Comparison of ENCODE assay signal across 8 cellular contexts in genomic region chr1:26530898-26531598, GRCh38. TPM values are rescaled to one million over a fixed set of nuclear protein-coding genes. Genes with fewer than 3 reads are reported as not detected.
DNase-seq lines count a peak whose midpoint lies in the region; ATAC-seq and TF ChIP-seq lines count a peak whose summit lies in the region.

No MANE protein-coding gene starts in this region.

- no peaks in the 10 kb centered on the region for H3K9me3 Mint-ChIP-seq in activated T-cell treated with anti-CD3 and anti-CD28 coated beads, Interleukin-2, amount 50 U/mL, for 4 hours
- H3K9me3 Mint-ChIP-seq in T-cell: no peaks in the 10 kb centered on the region

- H3K4me1 ChIP-seq in rectal smooth muscle tissue (ENCODE audit: control insufficient read depth, insufficient read depth, low read length): no peaks in the 10 kb centered on the region

- no peaks in the 10 kb centered on the region for H3K36me3 ChIP-seq in MG63
- no peaks in the 10 kb centered on the region for H3K36me3 ChIP-seq in rectal smooth muscle tissue (ENCODE audit: control insufficient read depth, insufficient read depth, low read length)

- POLR2A ChIA-PET in T-cell (lab: Charles Lee): no interaction called here

- no peaks in the 10 kb centered on the region for H3K36me3 Mint-ChIP-seq in activated T-cell treated with anti-CD3 and anti-CD28 coated beads, Interleukin-2, amount 50 U/mL, for 4 hours (ENCODE audit: insufficient read depth)
- H3K36me3 Mint-ChIP-seq in T-cell: no peaks in the 10 kb centered on the region

- no peaks in the 10 kb centered on the region for H3K27me3 Mint-ChIP-seq in activated T-cell treated with anti-CD3 and anti-CD28 coated beads, Interleukin-2, amount 50 U/mL, for 4 hours (ENCODE audit: low read depth)
- H3K27me3 Mint-ChIP-seq in T-cell: no peaks in the 10 kb centered on the region

- no peak for TF ChIP-seq CTCF in fibroblast of mammary gland (conservative IDR thresholded peaks at IDR 0.05; ENCODE audit: control insufficient read depth, insufficient read depth, low read depth, low read length)

- ATAC-seq in activated T-cell treated with anti-CD3 and anti-CD28 coated beads, Interleukin-2, amount 50 U/mL, for 4 hours: no peak
- ATAC-seq in T-cell (replicated peaks in 1 of 4): no peak

- peak overlapping the region; percentile 83 for H3K4me3 Mint-ChIP-seq in activated T-cell treated with anti-CD3 and anti-CD28 coated beads, Interleukin-2, amount 50 U/mL, for 4 hours
- H3K4me3 Mint-ChIP-seq in T-cell: peak overlapping the region; percentile 78 to 90 (median 85)

- H3K4me3 ChIP-seq in MG63: no peak overlapping the region
- no peak overlapping the region for H3K4me3 ChIP-seq in fibroblast of mammary gland (ENCODE audit: control insufficient read depth, low read depth, low read length)
- H3K4me3 ChIP-seq in rectal smooth muscle tissue (ENCODE audit: low read length): peak overlapping the region; percentile 73

- CTCF ChIA-PET in T-cell (lab: Charles Lee): interaction anchor here (0.5 to 1.1 kb wide), 2 partner anchors 10 to 396 kb away, joined by 3 read pairs; no protein-coding TSS in a partner anchor

- H3K27ac ChIP-seq in rectal smooth muscle tissue (ENCODE audit: low read depth, low read length): no peak overlapping the region

- peak overlapping the region in 1 of 2 donors; percentile 71 for H3K27ac Mint-ChIP-seq in T-cell

- no peak for DNase-seq in activated T-cell treated with anti-CD3 and anti-CD28 coated beads, Interleukin-2, amount 50 U/mL, for 4 hours
- DNase-seq in activated T-cell treated with anti-CD3 and anti-CD28 coated beads, Interleukin-2, amount 50 U/mL, for 48 hours: no peak
- DNase-seq in MG63 (peak; percentile 83), T-cell (peak in 1 of 34 experiments; percentile 12), fibroblast of mammary gland (ENCODE audit: low read depth) (peak; percentile 40)
- no peak for DNase-seq in stimulated activated naive CD4-positive, alpha-beta T cell (lab: John Stamatoyannopoulos, UW)
- DNase-seq in stimulated activated CD4-positive, alpha-beta T cell treated with anti-CD3 and anti-CD28 coated beads, Interleukin-1b, Interleukin-23, amount 100 ng/mL, for 48 hours: no peak

- H3K9ac ChIP-seq in rectal smooth muscle tissue (ENCODE audit: low read length): peak overlapping the region; percentile 19

- H3K27me3 ChIP-seq in MG63 (no peaks in the 10 kb centered on the region), rectal smooth muscle tissue (ENCODE audit: control insufficient read depth, insufficient read depth, low read length) (no peaks in the 10 kb centered on the region)

- H3K9me3 ChIP-seq in MG63: no peaks in the 10 kb centered on the region

- peaks cover 34% of the 10 kb centered on the region for H3K4me1 Mint-ChIP-seq in activated T-cell treated with anti-CD3 and anti-CD28 coated beads, Interleukin-2, amount 50 U/mL, for 4 hours (ENCODE audit: low read depth)
- H3K4me1 Mint-ChIP-seq in T-cell: peaks cover 35 to 46% (median 36%) of the 10 kb centered on the region in 3 donors

RNA-seq across cellular contexts. Expression of gene RPS6KA1, which starts 1.5 kb away (rescaled TPM):
- 100 to 1,000 TPM; 131 to 157 (median 134) TPM for total RNA-seq in activated T-cell treated with anti-CD3 and anti-CD28 coated beads, Interleukin-2, amount 50 U/mL, for 4 hours
- 10.1 and 10.2 TPM in 2 replicates for total RNA-seq in MG63 (2014; rRNA removed; shearing (Covaris generic); ENCODE audit: low replicate concordance)
- 100 to 1,000 TPM in 3 of 5 donors, 10 to 100 TPM in 2; 85.8 to 123 (median 101) TPM for total RNA-seq in T-cell

RNA-seq across cellular contexts. Expression of gene HMGN2, which starts 58.8 kb away (rescaled TPM):
- total RNA-seq in activated T-cell treated with anti-CD3 and anti-CD28 coated beads, Interleukin-2, amount 50 U/mL, for 4 hours: 100 to 1,000 TPM; 417 to 447 (median 437) TPM
- 568 and 802 TPM in 2 replicates for total RNA-seq in MG63 (2014; rRNA removed; shearing (Covaris generic); ENCODE audit: low replicate concordance)
- total RNA-seq in T-cell: 100 to 1,000 TPM; 310 to 341 (median 325) TPM

Comparison
In these comparisons a context has a peak if more than half of its experiments do, and no peak if none do; other contexts are left out.
1. DNase-seq: peak in MG63 (single experiment) and fibroblast of mammary gland (single experiment); none in activated T-cell treated with anti-CD3 and anti-CD28 coated beads, Interleukin-2, amount 50 U/mL, for 4 hours (single experiment), activated T-cell treated with anti-CD3 and anti-CD28 coated beads, Interleukin-2, amount 50 U/mL, for 48 hours (0 of 2), stimulated activated naive CD4-positive, alpha-beta T cell (0 of 6) and stimulated activated CD4-positive, alpha-beta T cell treated with anti-CD3 and anti-CD28 coated beads, Interleukin-1b, Interleukin-23, amount 100 ng/mL, for 48 hours (single experiment).